1 cellular context compared by ENCODE assay signal in the genomic region with DNA sequence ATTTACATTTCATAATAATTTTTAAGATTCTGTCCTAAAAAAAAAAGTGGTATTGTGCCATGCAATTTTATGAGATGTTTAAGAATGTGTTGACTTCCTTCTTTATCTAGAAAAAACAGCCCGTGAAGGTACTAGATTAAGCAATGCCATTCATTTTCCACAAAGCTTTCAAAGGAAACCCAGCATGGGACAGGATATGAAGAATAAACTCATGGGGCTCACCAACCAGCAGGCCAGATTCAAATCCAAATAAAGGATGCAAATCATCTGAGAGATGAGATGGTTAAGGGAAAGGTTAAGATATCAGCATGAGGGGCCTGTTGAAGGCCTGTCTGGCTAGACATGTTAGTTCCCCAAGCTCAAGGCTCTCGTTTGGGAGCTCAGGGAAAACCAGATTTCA.
TF ChIP-seq lines count a peak whose summit lies in the region.

No MANE protein-coding gene starts in this region.

TF ChIP-seq in SK-N-SH, 30 proteins besides CTCF, POLR2A, EP300 and RAD21 (continued from another document):
- TF ChIP-seq, protein P1, sequence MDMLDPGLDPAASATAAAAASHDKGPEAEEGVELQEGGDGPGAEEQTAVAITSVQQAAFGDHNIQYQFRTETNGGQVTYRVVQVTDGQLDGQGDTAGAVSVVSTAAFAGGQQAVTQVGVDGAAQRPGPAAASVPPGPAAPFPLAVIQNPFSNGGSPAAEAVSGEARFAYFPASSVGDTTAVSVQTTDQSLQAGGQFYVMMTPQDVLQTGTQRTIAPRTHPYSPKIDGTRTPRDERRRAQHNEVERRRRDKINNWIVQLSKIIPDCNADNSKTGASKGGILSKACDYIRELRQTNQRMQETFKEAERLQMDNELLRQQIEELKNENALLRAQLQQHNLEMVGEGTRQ (IDR thresholded peaks at IDR 0.05; ENCODE audit: borderline replicate concordance, low read depth, low read length): no peak
- TF ChIP-seq GABPA (IDR thresholded peaks at IDR 0.05; ENCODE audit: low read depth) (no peak), FOSL2 (IDR thresholded peaks at IDR 0.05; ENCODE audit: borderline replicate concordance, low read depth) (no peak), SMC3 (IDR thresholded peaks at IDR 0.05; ENCODE audit: low read depth, low read length) (no peak), RCOR1 (IDR thresholded peaks at IDR 0.05; ENCODE audit: low read length) (no peak), SIN3A (IDR thresholded peaks at IDR 0.05; ENCODE audit: borderline replicate concordance, low read depth, low read length) (no peak), TCF12 (IDR thresholded peaks at IDR 0.05) (no peak), GATA2 (CRISPR knock-in tag; IDR thresholded peaks at IDR 0.05) (no peak), ELF1 (IDR thresholded peaks at IDR 0.05) (no peak)
- TF ChIP-seq, protein P2, sequence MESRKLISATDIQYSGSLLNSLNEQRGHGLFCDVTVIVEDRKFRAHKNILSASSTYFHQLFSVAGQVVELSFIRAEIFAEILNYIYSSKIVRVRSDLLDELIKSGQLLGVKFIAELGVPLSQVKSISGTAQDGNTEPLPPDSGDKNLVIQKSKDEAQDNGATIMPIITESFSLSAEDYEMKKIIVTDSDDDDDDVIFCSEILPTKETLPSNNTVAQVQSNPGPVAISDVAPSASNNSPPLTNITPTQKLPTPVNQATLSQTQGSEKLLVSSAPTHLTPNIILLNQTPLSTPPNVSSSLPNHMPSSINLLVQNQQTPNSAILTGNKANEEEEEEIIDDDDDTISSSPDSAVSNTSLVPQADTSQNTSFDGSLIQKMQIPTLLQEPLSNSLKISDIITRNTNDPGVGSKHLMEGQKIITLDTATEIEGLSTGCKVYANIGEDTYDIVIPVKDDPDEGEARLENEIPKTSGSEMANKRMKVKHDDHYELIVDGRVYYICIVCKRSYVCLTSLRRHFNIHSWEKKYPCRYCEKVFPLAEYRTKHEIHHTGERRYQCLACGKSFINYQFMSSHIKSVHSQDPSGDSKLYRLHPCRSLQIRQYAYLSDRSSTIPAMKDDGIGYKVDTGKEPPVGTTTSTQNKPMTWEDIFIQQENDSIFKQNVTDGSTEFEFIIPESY (IDR thresholded peaks at IDR 0.05; ENCODE audit: borderline replicate concordance, low read depth): no peak
- TF ChIP-seq, protein P3, sequence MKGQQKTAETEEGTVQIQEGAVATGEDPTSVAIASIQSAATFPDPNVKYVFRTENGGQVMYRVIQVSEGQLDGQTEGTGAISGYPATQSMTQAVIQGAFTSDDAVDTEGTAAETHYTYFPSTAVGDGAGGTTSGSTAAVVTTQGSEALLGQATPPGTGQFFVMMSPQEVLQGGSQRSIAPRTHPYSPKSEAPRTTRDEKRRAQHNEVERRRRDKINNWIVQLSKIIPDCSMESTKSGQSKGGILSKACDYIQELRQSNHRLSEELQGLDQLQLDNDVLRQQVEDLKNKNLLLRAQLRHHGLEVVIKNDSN (IDR thresholded peaks at IDR 0.05; ENCODE audit: borderline replicate concordance, low read depth): no peak
- TF ChIP-seq, protein P4, sequence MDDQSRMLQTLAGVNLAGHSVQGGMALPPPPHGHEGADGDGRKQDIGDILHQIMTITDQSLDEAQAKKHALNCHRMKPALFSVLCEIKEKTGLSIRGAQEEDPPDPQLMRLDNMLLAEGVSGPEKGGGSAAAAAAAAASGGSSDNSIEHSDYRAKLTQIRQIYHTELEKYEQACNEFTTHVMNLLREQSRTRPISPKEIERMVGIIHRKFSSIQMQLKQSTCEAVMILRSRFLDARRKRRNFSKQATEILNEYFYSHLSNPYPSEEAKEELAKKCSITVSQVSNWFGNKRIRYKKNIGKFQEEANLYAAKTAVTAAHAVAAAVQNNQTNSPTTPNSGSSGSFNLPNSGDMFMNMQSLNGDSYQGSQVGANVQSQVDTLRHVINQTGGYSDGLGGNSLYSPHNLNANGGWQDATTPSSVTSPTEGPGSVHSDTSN (IDR thresholded peaks at IDR 0.05): no peak
